Comparison of ENCODE assay signal across 1 cellular context in the genomic region with DNA sequence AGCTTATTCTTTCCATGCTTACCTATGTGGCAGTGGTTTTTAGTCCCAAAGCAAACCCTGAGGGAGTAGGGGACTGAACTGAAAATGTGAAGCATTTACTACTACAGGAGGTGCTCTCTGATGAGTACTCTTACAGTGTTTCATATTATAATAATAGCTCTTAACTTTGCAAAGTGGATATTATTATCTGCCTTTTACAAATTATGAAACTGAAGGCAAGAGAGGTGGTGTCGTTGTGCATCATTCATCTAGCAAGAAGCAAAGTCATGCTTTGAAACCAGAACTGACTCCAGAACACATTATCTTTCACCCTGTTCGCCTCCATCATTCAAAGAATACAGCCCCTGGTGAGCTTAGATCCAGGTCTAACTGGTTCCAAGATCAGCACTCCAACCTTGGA.
TF ChIP-seq lines count a peak whose summit lies in the region.

No MANE protein-coding gene starts in this region.

TF ChIP-seq in GM12878, 131 proteins besides CTCF, POLR2A, EP300 and RAD21 (continued from another document):
- no peak for TF ChIP-seq BACH1 (IDR thresholded peaks at IDR 0.05; ENCODE audit: borderline replicate concordance)
- no peak for TF ChIP-seq HDAC2 (IDR thresholded peaks at IDR 0.05)
- TF ChIP-seq NFIC (IDR thresholded peaks at IDR 0.05; ENCODE audit: low read depth, low read length): no peak
- no peak for TF ChIP-seq USF2 (IDR thresholded peaks at IDR 0.05; ENCODE audit: borderline replicate concordance, low read depth, low read length)
- no peak for TF ChIP-seq SUPT20H (IDR thresholded peaks at IDR 0.05; ENCODE audit: borderline replicate concordance, control insufficient read depth, low read depth, low read length)
- no peak for TF ChIP-seq ASH2L (IDR thresholded peaks at IDR 0.05; ENCODE audit: borderline replicate concordance, low read depth)
- no peak for TF ChIP-seq HSF1 (IDR thresholded peaks at IDR 0.05; ENCODE audit: low read depth, low read length)
